ENCODE assay signal across 1 cellular context in genomic region chr11:77320351-77320750, GRCh38.
TF ChIP-seq lines count a peak whose summit lies in the region.

No MANE protein-coding gene starts in this region.

TF ChIP-seq in WTC11, 78 proteins besides CTCF, POLR2A, EP300 and RAD21 (continued from another document):
- TF ChIP-seq ARID4B (CRISPR knock-in tag; IDR thresholded peaks at IDR 0.05; ENCODE audit: borderline replicate concordance) = no peak
- no peak for TF ChIP-seq ESRRA (CRISPR knock-in tag; IDR thresholded peaks at IDR 0.05; ENCODE audit: borderline replicate concordance)
- TF ChIP-seq ATF6 (CRISPR knock-in tag; IDR thresholded peaks at IDR 0.05) = no peak
- no peak for TF ChIP-seq IRF2 (CRISPR knock-in tag; IDR thresholded peaks at IDR 0.05; ENCODE audit: borderline replicate concordance, low read depth)
- no peak for TF ChIP-seq NFE2L1 (CRISPR knock-in tag; IDR thresholded peaks at IDR 0.05)
- no peak for TF ChIP-seq PRRX2 (CRISPR knock-in tag; IDR thresholded peaks at IDR 0.05)
